In genomic region chr12:58920102-58920955, GRCh38 we compare ENCODE assay signal across 1 cellular context.
TF ChIP-seq lines count a peak whose summit lies in the region.

LRIG3 (minus strand) TSS chr12:58920504; CDS start chr12:58920235, 269 bp downstream.

TF ChIP-seq in HepG2, 621 proteins besides CTCF, POLR2A, EP300 and RAD21 (continued from another document and continues in another):
- TF ChIP-seq ZNF407 (CRISPR knock-in tag; IDR thresholded peaks at IDR 0.05; ENCODE audit: not compliant biosample characterization) (peak; percentile 64), POLR2AphosphoS5 (IDR thresholded peaks at IDR 0.05; ENCODE audit: low read depth, low read length) (0 out of 2 replicates have a peak, but pooled peaks have one; percentile 33), ZFP91 (CRISPR knock-in tag; IDR thresholded peaks at IDR 0.05; ENCODE audit: borderline replicate concordance) (peak; percentile 56; the same call in 1 of the 2 replicates), ZNF234 (CRISPR knock-in tag; conservative IDR thresholded peaks at IDR 0.05) (peak; percentile 82; the same call in 1 of the 2 replicates), TARDBP (CRISPR knock-in tag; IDR thresholded peaks at IDR 0.05) (peak; percentile 54; the same call in 1 of the 2 replicates), DRAP1 (CRISPR knock-in tag; IDR thresholded peaks at IDR 0.05) (peak; percentile 45; the same call in 1 of the 2 replicates), ZGPAT (CRISPR knock-in tag; IDR thresholded peaks at IDR 0.05) (peak; percentile 92), ZNF619 (CRISPR knock-in tag; IDR thresholded peaks at IDR 0.05) (no peak), ARID5B (CRISPR knock-in tag; IDR thresholded peaks at IDR 0.05) (peak; percentile 65; the same call in 1 of the 2 replicates), DR1 (CRISPR knock-in tag; IDR thresholded peaks at IDR 0.05) (peak; percentile 67), THAP8 (CRISPR knock-in tag; IDR thresholded peaks at IDR 0.05; ENCODE audit: borderline replicate concordance) (peak; percentile 88; the same call in 1 of the 2 replicates), CCDC6 (CRISPR knock-in tag; IDR thresholded peaks at IDR 0.05) (peak; percentile 58; the same call in 1 of the 2 replicates), ZNF558 (CRISPR knock-in tag; IDR thresholded peaks at IDR 0.05; ENCODE audit: borderline replicate concordance) (peak; percentile 67; the same call in 1 of the 2 replicates), CREB3 (CRISPR knock-in tag; IDR thresholded peaks at IDR 0.05) (peak; percentile 68; the same call in 1 of the 2 replicates), SRY (CRISPR knock-in tag; IDR thresholded peaks at IDR 0.05) (peak; percentile 29; the same call in 1 of the 2 replicates), ELF3 (CRISPR knock-in tag; IDR thresholded peaks at IDR 0.05) (peak; percentile 50; the same call in 1 of the 2 replicates), ZNF780A (CRISPR knock-in tag; IDR thresholded peaks at IDR 0.05) (0 out of 2 replicates have a peak, but pooled peaks have one; percentile 31), HNF1B (CRISPR knock-in tag; IDR thresholded peaks at IDR 0.05) (peak; percentile 86), TBX2 (CRISPR knock-in tag; IDR thresholded peaks at IDR 0.05; ENCODE audit: borderline replicate concordance) (peak; percentile 73; the same call in 1 of the 2 replicates), ZNF761 (CRISPR knock-in tag; conservative IDR thresholded peaks at IDR 0.05) (0 out of 2 replicates have a peak, but pooled peaks have one; percentile 27), HNRNPLL (IDR thresholded peaks at IDR 0.05; ENCODE audit: low read depth, low read length, poor library complexity, severe bottlenecking) (peak; percentile 82), SAP130 (CRISPR knock-in tag; IDR thresholded peaks at IDR 0.05; ENCODE audit: low read depth) (peak; percentile 78), CBX1 (IDR thresholded peaks at IDR 0.05; ENCODE audit: low read depth) (no peak), GFI1 (CRISPR knock-in tag; IDR thresholded peaks at IDR 0.05; ENCODE audit: borderline replicate concordance) (peak; percentile 96), CBX5 (CRISPR knock-in tag; IDR thresholded peaks at IDR 0.05; ENCODE audit: borderline replicate concordance) (peak; percentile 56; the same call in 1 of the 2 replicates), BRF2 (CRISPR knock-in tag; IDR thresholded peaks at IDR 0.05) (peak; percentile 51; the same call in 1 of the 2 replicates), MIER3 (CRISPR knock-in tag; IDR thresholded peaks at IDR 0.05; ENCODE audit: borderline replicate concordance) (peak; percentile 56; the same call in 1 of the 2 replicates), ZNF235 (CRISPR knock-in tag; IDR thresholded peaks at IDR 0.05; ENCODE audit: borderline replicate concordance) (no peak)
